In the genomic region with DNA sequence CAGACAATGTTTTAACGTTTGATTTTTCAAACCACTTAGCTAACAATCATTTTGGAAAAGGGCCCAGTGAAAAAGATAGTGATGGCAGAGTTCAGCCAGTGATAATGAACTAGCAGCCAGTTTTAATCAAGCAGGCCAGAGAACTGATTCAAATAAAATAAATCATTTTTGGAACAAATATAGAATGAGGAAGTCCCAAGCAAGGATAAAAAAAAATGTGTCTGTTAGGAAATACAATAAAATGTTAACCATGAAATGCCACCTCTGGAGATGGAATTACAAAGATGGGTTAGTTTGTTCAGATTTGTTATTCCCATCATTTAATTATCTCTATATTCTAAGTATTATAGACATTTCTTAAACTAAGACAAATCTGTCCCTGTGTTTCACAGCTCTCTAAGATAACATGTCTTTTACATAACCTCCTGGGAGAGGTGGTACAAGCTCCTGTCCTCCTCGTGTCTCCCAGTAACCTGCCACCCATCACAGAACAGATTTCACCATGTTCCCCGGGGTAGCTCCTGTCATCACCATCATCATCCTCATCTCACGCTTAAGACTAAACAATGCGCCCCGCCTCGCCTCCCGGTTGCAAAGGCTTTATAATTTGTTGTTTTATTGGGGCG, we compare ENCODE assay signal across 8 cellular contexts. TPM values are rescaled to one million over a fixed set of nuclear protein-coding genes. Genes with fewer than 3 reads are reported as not detected.
DNase-seq lines count a peak whose midpoint lies in the region; ATAC-seq, FAIRE-seq and TF ChIP-seq lines count a peak whose summit lies in the region.

No MANE protein-coding gene starts in this region.

- POLR2A ChIA-PET in SK-N-SH (lab: Yijun Ruan, JAX) (interaction anchor here (1.1 kb wide), 1 partner anchor 80 kb away, joined by 3 read pairs; no protein-coding TSS in a partner anchor), K562 (lab: Yijun Ruan, JAX) (interaction anchor here (0.8 to 2.1 kb wide), 11 partner anchors 8 to 113 kb away, joined by 3 to 21 read pairs (median 3); no protein-coding TSS in a partner anchor), HepG2 (lab: Yijun Ruan, JAX) (no interaction called here)

- WGBS in SK-N-SH (ENCODE audit: low lambda C conversion rate) = 5% methylated on average over 9 of the region's 9 CpGs
- 0% methylated on average over 9 of the region's 9 CpGs for WGBS in K562 (ENCODE audit: insufficient coverage, low coverage, missing lambda C conversion rate)
- under 1% methylated on average over 9 of the region's 9 CpGs for WGBS in HepG2 (ENCODE audit: low lambda C conversion rate)
- 2 to 3% methylated on average over 9 of the region's 9 CpGs for WGBS in tibial nerve, 2 donors

- TF ChIP-seq POLR2A in K562 (conservative IDR thresholded peaks at IDR 0.05) (no peak), HepG2 (IDR thresholded peaks at IDR 0.05; ENCODE audit: insufficient read depth in 1 of 2, low read depth in 2 of 2, low read length in 2 of 2) (no peak), tibial nerve (IDR thresholded peaks at IDR 0.05) (no peak)

- DNase-seq in SK-N-SH = peak; percentile 42
- DNase-seq in K562 (ENCODE audit: extremely low read depth in 1 of 4, low spot score in 3 of 4) = peak in 1 of 4 experiments; percentile 36
- DNase-seq in HepG2 (ENCODE audit: low spot score) = no peak
- no peak for DNase-seq in tibial nerve (ENCODE audit: low spot score in 2 of 2)
- no peak for DNase-seq in AG08395 (ENCODE audit: low spot score)
- no peak for DNase-seq in NCI-H2227 treated with DMSO at 0.1 percent for 48 hours (lab: John Stamatoyannopoulos, UW)

- intact Hi-C loops in K562 (cut with micrococcal nuclease) = loop anchor here (1.0 kb wide), 1 partner anchor 63 kb away; no protein-coding TSS in a partner anchor
- intact Hi-C loops in HepG2 (cut with micrococcal nuclease; ENCODE audit: unreplicated experiment) = no loop called here

- H3K36me3 ChIP-seq in SK-N-SH (replicated peaks in 1 of 2; ENCODE audit: control insufficient read depth in 1 of 2, insufficient read depth in 2 of 2, low read length in 1 of 2) = no peaks in the 10 kb centered on the region
- H3K36me3 ChIP-seq in KMS-11 (ENCODE audit: insufficient read depth) = no peaks in the 10 kb centered on the region
- peaks cover 13% of the 10 kb centered on the region; the same call in 2 of the 3 replicates for H3K36me3 ChIP-seq in K562 (ENCODE audit: control insufficient read depth, insufficient read depth, low read length)
- H3K36me3 ChIP-seq in HepG2 (replicated peaks in 1 of 2; ENCODE audit: control insufficient read depth in 1 of 2, insufficient read depth in 2 of 2, low read length in 2 of 2) = no peaks in the 10 kb centered on the region
- no peaks in the 10 kb centered on the region for H3K36me3 ChIP-seq in tibial nerve

- peaks cover 5% of the 10 kb centered on the region for H3F3A ChIP-seq in SK-N-SH (replicated peaks; ENCODE audit: insufficient read depth)

- H3K4me2 ChIP-seq in SK-N-SH (peak overlapping the region; percentile 88), KMS-11 (peak overlapping the region; percentile 88), K562 (ENCODE audit: insufficient read depth, low read length) (peak overlapping the region; percentile 84), HepG2 (ENCODE audit: low read depth, low read length) (peak overlapping the region; percentile 81)

- TF ChIP-seq CTCF in SK-N-SH (IDR thresholded peaks at IDR 0.05) (no peak), KMS-11 (conservative IDR thresholded peaks at IDR 0.05; ENCODE audit: low read depth, low read length) (no peak), K562 (IDR thresholded peaks at IDR 0.05 in 2 of 3, conservative IDR thresholded peaks at IDR 0.05 in 1 of 3; ENCODE audit: insufficient read depth in 2 of 3, low read depth in 1 of 3, low read length in 3 of 3) (no peak), HepG2 (CRISPR knock-in tag; IDR thresholded peaks at IDR 0.05) (no peak), tibial nerve (IDR thresholded peaks at IDR 0.05) (no peak)

- TF ChIP-seq RAD21 in SK-N-SH (IDR thresholded peaks at IDR 0.05; ENCODE audit: low read length) = no peak
- TF ChIP-seq RAD21 in K562 (CRISPR knock-in tag; conservative IDR thresholded peaks at IDR 0.05 in 1 of 2, IDR thresholded peaks at IDR 0.05 in 1 of 2) = no peak
- TF ChIP-seq RAD21 in HepG2 (CRISPR knock-in tag; IDR thresholded peaks at IDR 0.05) = no peak

- TF ChIP-seq EP300 in SK-N-SH (IDR thresholded peaks at IDR 0.05; ENCODE audit: borderline replicate concordance in 1 of 2, low read depth in 1 of 2, low read length in 1 of 2) (no peak), K562 (IDR thresholded peaks at IDR 0.05; ENCODE audit: low read length) (no peak), HepG2 (IDR thresholded peaks at IDR 0.05; ENCODE audit: low read depth in 2 of 2, low read length in 2 of 2) (no peak), HepG2 (CRISPR knock-in tag; IDR thresholded peaks at IDR 0.05; ENCODE audit: borderline replicate concordance) (no peak), tibial nerve (IDR thresholded peaks at IDR 0.05) (no peak)

- CTCF ChIA-PET in SK-N-SH (lab: Yijun Ruan, JAX) = interaction anchor here (1.3 to 2.0 kb wide), 2 partner anchors 18 to 80 kb away, joined by 3 to 10 read pairs; no protein-coding TSS in a partner anchor
- CTCF ChIA-PET in K562 (lab: Yijun Ruan, JAX; ENCODE audit: low intra/inter-chr PET ratio) = no interaction called here
- CTCF ChIA-PET in HepG2 (lab: Yijun Ruan, JAX; ENCODE audit: low intra/inter-chr PET ratio, low total read pairs) = no interaction called here

- H2AFZ ChIP-seq in SK-N-SH (ENCODE audit: low read depth) (peak overlapping the region; percentile 71), KMS-11 (ENCODE audit: low read depth) (peak overlapping the region; percentile 89), K562 (ENCODE audit: low read depth, low read length) (no peak overlapping the region), HepG2 (ENCODE audit: low read length) (no peak overlapping the region)

- TSS peak; percentile 52 for BruUV-seq in K562 (replicated peaks; lab: Mats Ljungman, UMichigan)
- BruUV-seq in HepG2 (replicated peaks; lab: Mats Ljungman, UMichigan) = TSS peak; percentile 60

- no peaks in the 10 kb centered on the region for H3K27me3 ChIP-seq in SK-N-SH (ENCODE audit: insufficient read depth)
- H3K27me3 ChIP-seq in KMS-11 (ENCODE audit: insufficient read depth, low read depth) = no peaks in the 10 kb centered on the region
- H3K27me3 ChIP-seq in K562 (ENCODE audit: control insufficient read depth in 2 of 2, insufficient read depth in 2 of 2, low read length in 2 of 2) = no peaks in the 10 kb centered on the region
- H3K27me3 ChIP-seq in HepG2 (ENCODE audit: control insufficient read depth in 1 of 2, insufficient read depth in 2 of 2, low read length in 2 of 2) = no peaks in the 10 kb centered on the region
- H3K27me3 ChIP-seq in tibial nerve = no peaks in the 10 kb centered on the region

- no peak for FAIRE-seq in K562 (lab: Jason Lieb, UNC)
- no peak for FAIRE-seq in HepG2 (lab: Jason Lieb, UNC)

- H3K9me3 ChIP-seq in SK-N-SH (no peaks in the 10 kb centered on the region), K562 (replicated peaks; ENCODE audit: control insufficient read depth, insufficient read depth, low read depth, low read length) (0 out of 2 replicates have a peak, but pooled peaks cover 3% of the 10 kb centered on the region), HepG2 (ENCODE audit: low read length) (no peaks in the 10 kb centered on the region), tibial nerve (no peaks in the 10 kb centered on the region)

- H3K27ac ChIP-seq in SK-N-SH (ENCODE audit: low read depth in 2 of 2, low read length in 1 of 2) (peak overlapping the region; percentile 29 to 64; a peak in 2 of 4 replicates), KMS-11 (peak overlapping the region; percentile 66; the same call in 1 of the 2 replicates), K562 (ENCODE audit: extremely low read depth, low read depth, low read length) (peak overlapping the region; percentile 98), HepG2 (ENCODE audit: extremely low read length, insufficient read depth, low read length) (peak overlapping the region; percentile 71), tibial nerve (peak overlapping the region; percentile 64 to 96 (median 92))

- H3K9ac ChIP-seq in SK-N-SH = peak overlapping the region; percentile 91
- peak overlapping the region; percentile 93 for H3K9ac ChIP-seq in KMS-11
- peak overlapping the region; percentile 96 to 97 for H3K9ac ChIP-seq in K562 (ENCODE audit: insufficient read depth in 1 of 2, low read depth in 2 of 2, low read length in 2 of 2)
- H3K9ac ChIP-seq in HepG2 (ENCODE audit: insufficient read depth, low read depth, low read length) = peak overlapping the region; percentile 97

- H3K9me2 ChIP-seq in SK-N-SH = no peaks in the 10 kb centered on the region

- in situ Hi-C loops in K562 (cut with MboI) = no loop called here
- in situ Hi-C loops in HepG2 (cut with HindIII; ENCODE audit: extremely low pct_ligation_motif_present, low pct_unique_long_range_greater_than_20kb) = no loop called here

- H3K4me3 ChIP-seq in SK-N-SH (ENCODE audit: low read depth in 2 of 2, low read length in 1 of 2) = peak overlapping the region; percentile 89
- H3K4me3 ChIP-seq in KMS-11 (IDR thresholded peaks at IDR 0.05; ENCODE audit: insufficient read depth, low read depth, low read length) = no peak overlapping the region
- peak overlapping the region; percentile 61 for H3K4me3 ChIP-seq in K562
- H3K4me3 ChIP-seq in HepG2 (replicated peaks in 1 of 3; ENCODE audit: insufficient read depth in 1 of 3, low read depth in 2 of 3, low read length in 3 of 3) = peak overlapping the region; percentile 88 to 97 (median 89)
- H3K4me3 ChIP-seq in tibial nerve = peak overlapping the region; percentile 64 to 88 (median 80)

- ATAC-seq in SK-N-SH treated with all-trans-retinoic acid at 6 μM for 48 hours = no peak; the same call in 2 of the 3 replicates
- ATAC-seq in K562 = peak; percentile 7
- peak; percentile 42 for ATAC-seq in HepG2

- peaks cover 53% of the 10 kb centered on the region for H3K79me2 ChIP-seq in SK-N-SH (ENCODE audit: insufficient read depth)
- H3K79me2 ChIP-seq in KMS-11 (ENCODE audit: insufficient read depth, low read depth) = peaks cover 53% of the 10 kb centered on the region
- H3K79me2 ChIP-seq in K562 (ENCODE audit: control insufficient read depth, insufficient read depth, low read length) = peaks cover 59% of the 10 kb centered on the region
- H3K79me2 ChIP-seq in HepG2 (ENCODE audit: insufficient read depth, low read length) = peaks cover 36% of the 10 kb centered on the region

- peaks cover 10 to 11% of the 10 kb centered on the region in 2 experiments; a peak in 3 of 4 replicates for H3K4me1 ChIP-seq in SK-N-SH (ENCODE audit: control insufficient read depth in 1 of 2, insufficient read depth in 2 of 2, low read depth in 1 of 2, low read length in 1 of 2)
- H3K4me1 ChIP-seq in KMS-11 (ENCODE audit: low read depth, poor library complexity, severe bottlenecking) = peaks cover 21% of the 10 kb centered on the region
- peaks cover 32 to 40% of the 10 kb centered on the region in 2 experiments for H3K4me1 ChIP-seq in K562 (replicated peaks in 1 of 2; ENCODE audit: control insufficient read depth in 2 of 2, insufficient read depth in 2 of 2, low read length in 2 of 2)
- peaks cover 35% of the 10 kb centered on the region for H3K4me1 ChIP-seq in HepG2 (ENCODE audit: insufficient read depth, low read length)
- peaks cover 0 to 45% (median 15%) of the 10 kb centered on the region in 4 donors for H3K4me1 ChIP-seq in tibial nerve

- H3K9me1 ChIP-seq in K562 (ENCODE audit: control insufficient read depth, insufficient read depth, low read length) = no peaks in the 10 kb centered on the region

- H4K20me1 ChIP-seq in SK-N-SH (ENCODE audit: insufficient read depth) = peaks cover 32% of the 10 kb centered on the region
- H4K20me1 ChIP-seq in KMS-11 (ENCODE audit: insufficient read depth) = 0 out of 2 replicates have a peak, but pooled peaks cover 6% of the 10 kb centered on the region
- no peaks in the 10 kb centered on the region for H4K20me1 ChIP-seq in K562 (replicated peaks; ENCODE audit: control insufficient read depth, insufficient read depth, low read length)
- H4K20me1 ChIP-seq in HepG2 (ENCODE audit: insufficient read depth, low read length) = no peaks in the 10 kb centered on the region

RNA-seq across cellular contexts. Expression of gene HERC1, which starts 1.0 kb away (rescaled TPM):
- polyA plus RNA-seq in SK-N-SH (2012; rRNA removed) (15.8 and 17.6 TPM in 2 replicates), K562 (2011; rRNA removed) (43.9 and 48.3 TPM in 2 replicates), K562 (2014; fragmentation: Illumina TruSeq; extraction: Trizol) (79.0 and 89.9 TPM in 2 replicates), K562 (2014; fragmentation: Nextera tagmentation; extraction: Ambion mirVana) (10 to 100 TPM; 24.5 to 42.4 TPM), K562 (2014; rRNA removed) (70.7 and 83.4 TPM in 2 replicates), HepG2 (2011; rRNA removed) (12.1 and 20.8 TPM in 2 replicates)
- 12.0 and 16.9 TPM in 2 replicates for polyA plus RNA-seq in SK-N-SH (2012; cell fraction: cytosol; rRNA removed)
- polyA plus RNA-seq in SK-N-SH (2012; cell fraction: nucleus; rRNA removed) = 28.1 and 40.4 TPM in 2 replicates
- total RNA-seq in K562 (2011; cell fraction: chromatin; rRNA removed; ENCODE audit: low replicate concordance) = 151 and 399 TPM in 2 replicates
- total RNA-seq in K562 (2011; cell fraction: nucleolus; rRNA removed) = 94.9 and 123 TPM in 2 replicates
- total RNA-seq in K562 (2011; cell fraction: nucleoplasm; rRNA removed) = 139 and 141 TPM in 2 replicates
- total RNA-seq in K562 (2014; rRNA removed) (91.9 and 93.1 TPM in 2 replicates), K562 (2014; rRNA removed; fragmentation: Illumina TruSeq; extraction: Trizol) (79.2 and 88.1 TPM in 2 replicates), K562 (2015; rRNA removed; fragmentation: Illumina TruSeq; extraction: Trizol) (90.4 and 92.6 TPM in 2 replicates), K562 (2021) (103 and 108 TPM in 2 replicates), HepG2 (2016; rRNA removed; fragmentation: Illumina TruSeq; extraction: Trizol) (38.6 and 62.2 TPM in 2 replicates), tibial nerve (100 to 1,000 TPM; 113 to 179 (median 131) TPM)
- polyA plus RNA-seq in K562 (2011; cell fraction: cytosol; rRNA removed) = 46.7 and 50.5 TPM in 2 replicates
- 125 and 130 TPM in 2 replicates for polyA plus RNA-seq in K562 (2011; cell fraction: nucleus; rRNA removed)
- 68.9 and 92.0 TPM in 2 replicates for polyA plus RNA-seq in K562 (2012)
- 115 and 136 TPM in 2 replicates for polyA minus RNA-seq in K562 (2011; rRNA and poly(A)+ RNA removed)
- polyA minus RNA-seq in K562 (2011; cell fraction: cytosol; rRNA and poly(A)+ RNA removed) = 56.8 and 74.4 TPM in 2 replicates
- 75.0 and 142 TPM in 2 replicates for polyA minus RNA-seq in K562 (2011; cell fraction: nucleus; rRNA and poly(A)+ RNA removed)
- total RNA-seq in HepG2 (2016; cell fraction: cytosol; rRNA removed; fragmentation: Illumina TruSeq; extraction: Trizol; ENCODE audit: low read depth) = 22.0 and 23.8 TPM in 2 replicates
- 41.2 and 56.2 TPM in 2 replicates for total RNA-seq in HepG2 (2016; cell fraction: insoluble cytoplasmic fraction; rRNA removed; fragmentation: Illumina TruSeq; extraction: Trizol)
- 16.5 and 18.5 TPM in 2 replicates for total RNA-seq in HepG2 (2016; cell fraction: membrane; rRNA removed; fragmentation: Illumina TruSeq; extraction: Trizol)
- 39.5 and 40.7 TPM in 2 replicates for total RNA-seq in HepG2 (2016; cell fraction: nucleus; rRNA removed; fragmentation: Illumina TruSeq; extraction: Trizol)
- 13.7 and 17.3 TPM in 2 replicates for polyA plus RNA-seq in HepG2 (2011; cell fraction: cytosol; rRNA removed)
- polyA plus RNA-seq in HepG2 (2011; cell fraction: nucleus; rRNA removed) = 30.6 and 37.2 TPM in 2 replicates
- 17.2 and 22.8 TPM in 2 replicates for polyA plus RNA-seq in HepG2 (2012)
- 0.95 and 1.4 TPM in 2 replicates for polyA plus RNA-seq in HepG2 (2016; cell fraction: cytosol; fragmentation: Illumina TruSeq; extraction: Trizol; ENCODE audit: low read depth)
- 26.3 and 30.6 TPM in 2 replicates for polyA plus RNA-seq in HepG2 (2016; cell fraction: insoluble cytoplasmic fraction; fragmentation: Illumina TruSeq; extraction: Trizol; ENCODE audit: low read depth)
- polyA plus RNA-seq in HepG2 (2016; cell fraction: membrane; fragmentation: Illumina TruSeq; extraction: Trizol; ENCODE audit: low read depth) = 2.7 and 3.0 TPM in 2 replicates
- 16.0 and 24.1 TPM in 2 replicates for polyA plus RNA-seq in HepG2 (2016; cell fraction: nucleus; fragmentation: Illumina TruSeq; extraction: Trizol; ENCODE audit: insufficient read depth, low read depth)
- polyA minus RNA-seq in HepG2 (2011; rRNA and poly(A)+ RNA removed; ENCODE audit: low replicate concordance) = 51.5 and 96.6 TPM in 2 replicates
- 35.2 and 36.6 TPM in 2 replicates for polyA minus RNA-seq in HepG2 (2011; cell fraction: cytosol; rRNA and poly(A)+ RNA removed)
- polyA minus RNA-seq in HepG2 (2011; cell fraction: nucleus; rRNA and poly(A)+ RNA removed) = 68.0 and 72.2 TPM in 2 replicates

Comparison
In these comparisons a context has a peak if more than half of its experiments do, and no peak if none do; other contexts are left out.
1. H2AFZ ChIP-seq: peak in SK-N-SH (single experiment) and KMS-11 (single experiment); none in K562 (single experiment) and HepG2 (single experiment).
2. H3K27ac ChIP-seq: peak in every context shown above with its lines; median percentile 98 in K562; 92 in tibial nerve; 71 in HepG2; 66 in KMS-11; 46 in SK-N-SH.
3. Peak in every context shown above with its lines, with median percentiles within 50 percentile points of each other: H3K4me2 ChIP-seq and H3K9ac ChIP-seq.